ENCODE assay signal across 17 cellular contexts in genomic region chr6:25511386-25511785, GRCh38.
DNase-seq lines count a peak whose midpoint lies in the region; ATAC-seq and TF ChIP-seq lines count a peak whose summit lies in the region.
"Had no signal": no experiment of that assay in that cellular context is flagged by ENCODE, and none has a peak within 500 bp of the region (broad histone marks: within the 10 kb centered on the region; RNA-seq: fewer than 3 reads in every experiment).

No MANE protein-coding gene starts in this region.

- no peaks in the 10 kb centered on the region for H3K9me2 ChIP-seq in SK-N-SH

- H2AFZ ChIP-seq in SK-N-SH (ENCODE audit: low read depth) = no peak overlapping the region; the same call in 1 of the 2 replicates

- no peaks in the 10 kb centered on the region for H3K27me3 ChIP-seq in SK-N-SH (ENCODE audit: insufficient read depth)
- no peaks in the 10 kb centered on the region for H3K27me3 ChIP-seq in Peyer's patch

- TF ChIP-seq RAD21 in SK-N-SH (IDR thresholded peaks at IDR 0.05; ENCODE audit: low read length) = no peak

- TF ChIP-seq CTCF in SK-N-SH (IDR thresholded peaks at IDR 0.05) (no peak), Peyer's patch (IDR thresholded peaks at IDR 0.05) (no peak)

- H3F3A ChIP-seq in SK-N-SH (replicated peaks; ENCODE audit: insufficient read depth) = peaks cover 18% of the 10 kb centered on the region

- H3K36me3 ChIP-seq in SK-N-SH (replicated peaks in 1 of 2; ENCODE audit: control insufficient read depth in 1 of 2, insufficient read depth in 2 of 2, low read length in 1 of 2) = no peaks in the 10 kb centered on the region
- peaks cover 0 to 14% (median 0%) of the 10 kb centered on the region in 3 donors for H3K36me3 ChIP-seq in Peyer's patch

- POLR2A ChIA-PET in SK-N-SH (lab: Yijun Ruan, JAX) = no interaction called here

- CTCF ChIA-PET in SK-N-SH (lab: Yijun Ruan, JAX) = interaction anchor here (0.6 to 2.7 kb wide), 5 partner anchors 19 to 289 kb away, joined by 3 to 12 read pairs (median 5); no protein-coding TSS in a partner anchor

- TF ChIP-seq EP300 in SK-N-SH (IDR thresholded peaks at IDR 0.05; ENCODE audit: borderline replicate concordance in 1 of 2, low read depth in 1 of 2, low read length in 1 of 2) = no peak

- 47% methylated on average over 2 of the region's 2 CpGs for WGBS in SK-N-SH (ENCODE audit: low lambda C conversion rate)

- H3K9ac ChIP-seq in SK-N-SH = no peak overlapping the region

- H3K79me2 ChIP-seq in SK-N-SH (ENCODE audit: insufficient read depth) = no peaks in the 10 kb centered on the region

- peaks cover 0 to 18% of the 10 kb centered on the region in 2 experiments; a peak in 2 of 4 replicates for H3K4me1 ChIP-seq in SK-N-SH (ENCODE audit: control insufficient read depth in 1 of 2, insufficient read depth in 2 of 2, low read depth in 1 of 2, low read length in 1 of 2)
- H3K4me1 ChIP-seq in Peyer's patch = no peaks in the 10 kb centered on the region
- H3K4me1 ChIP-seq: Caco-2 had no signal

- H3K27ac ChIP-seq in SK-N-SH (ENCODE audit: low read depth in 2 of 2, low read length in 1 of 2) (0 out of 4 replicates have a peak overlapping the region, but pooled peaks of 1 of the 2 experiments have one; percentile 14), Peyer's patch (no peak overlapping the region)
- H3K27ac ChIP-seq: 22Rv1 had no signal

- H3K4me3 ChIP-seq in SK-N-SH (ENCODE audit: low read depth in 2 of 2, low read length in 1 of 2) (no peak overlapping the region), Peyer's patch (no peak overlapping the region)

- ATAC-seq in SK-N-SH treated with all-trans-retinoic acid at 6 μM for 48 hours = no peak

- no peaks in the 10 kb centered on the region for H3K9me3 ChIP-seq in SK-N-SH
- H3K9me3 ChIP-seq in Peyer's patch = no peaks in the 10 kb centered on the region
- H3K9me3 ChIP-seq: Caco-2 had no signal

- DNase-seq in SK-N-SH (no peak), dedifferentiated amniotic fluid mesenchymal stem cell (ENCODE audit: extremely low spot score) (peak; percentile 36), hepatic stellate cell (ENCODE audit: low spot score) (peak; percentile 2), OCI-M2 (lab: John Stamatoyannopoulos, UW; ENCODE audit: unreplicated experiment) (no peak), NCI-H1092 treated with DMSO at 0.1 percent for 48 hours (lab: John Stamatoyannopoulos, UW) (no peak), putamen (ENCODE audit: low spot score) (no peak), Peyer's patch (no peak)
- DNase-seq: Caco-2, DMS79, GDM1, NCI-H1417, NCI-H1930, NCI-H2171 treated with DMSO at 0.1 percent for 48 hours, NCI-H510A, NCI-H82 had no signal

- TF ChIP-seq POLR2A in Peyer's patch (IDR thresholded peaks at IDR 0.05) = no peak

- H3K4me2 ChIP-seq in SK-N-SH = peak overlapping the region; percentile 17; the same call in 1 of the 2 replicates

- H4K20me1 ChIP-seq in SK-N-SH (ENCODE audit: insufficient read depth) = no peaks in the 10 kb centered on the region

TF ChIP-seq in SK-N-SH, 30 proteins besides CTCF, POLR2A, EP300 and RAD21 (continues in another document):
- TF ChIP-seq GABPA (IDR thresholded peaks at IDR 0.05; ENCODE audit: low read depth) = no peak
- no peak; the same call in 1 of the 2 replicates for TF ChIP-seq TCF12 (IDR thresholded peaks at IDR 0.05)
- no peak for TF ChIP-seq FOXM1 (IDR thresholded peaks at IDR 0.05; ENCODE audit: low read depth)
- TF ChIP-seq JUND (IDR thresholded peaks at IDR 0.05) = peak; percentile 17; the same call in 1 of the 2 replicates
- no peak for TF ChIP-seq TEAD4 (IDR thresholded peaks at IDR 0.05; ENCODE audit: borderline replicate concordance, insufficient read depth)
- no peak for TF ChIP-seq FOXJ3 (CRISPR knock-in tag; IDR thresholded peaks at IDR 0.05)
- TF ChIP-seq NFIC (IDR thresholded peaks at IDR 0.05; ENCODE audit: borderline replicate concordance) = no peak
- TF ChIP-seq IRF3 (IDR thresholded peaks at IDR 0.05; ENCODE audit: low read depth, low read length) = no peak
- TF ChIP-seq PBX3 (IDR thresholded peaks at IDR 0.05) = peak; percentile 47; the same call in 1 of the 2 replicates
- no peak for TF ChIP-seq SIN3A (IDR thresholded peaks at IDR 0.05; ENCODE audit: borderline replicate concordance, low read depth, low read length)
- no peak for TF ChIP-seq USF1 (IDR thresholded peaks at IDR 0.05; ENCODE audit: borderline replicate concordance, low read depth)
- no peak for TF ChIP-seq EZH2phosphoT487 (IDR thresholded peaks at IDR 0.05; ENCODE audit: borderline replicate concordance, low read depth)
- no peak for TF ChIP-seq MEF2A (IDR thresholded peaks at IDR 0.05; ENCODE audit: borderline replicate concordance, low read depth)
- no peak for TF ChIP-seq MXI1 (IDR thresholded peaks at IDR 0.05; ENCODE audit: low read depth, low read length)
- no peak for TF ChIP-seq YY1 (IDR thresholded peaks at IDR 0.05; ENCODE audit: low read depth)

TF ChIP-seq in SK-N-SH treated with all-trans-retinoic acid at 6 μM for 48 hours, 23 proteins besides CTCF, POLR2A, EP300 and RAD21:
- TF ChIP-seq ZNF70 (CRISPR knock-in tag; IDR thresholded peaks at IDR 0.05) (no peak), CSDC2 (CRISPR knock-in tag; IDR thresholded peaks at IDR 0.05) (no peak), ZNF565 (CRISPR knock-in tag; conservative IDR thresholded peaks at IDR 0.05; ENCODE audit: low read depth) (no peak), OSR1 (CRISPR knock-in tag; IDR thresholded peaks at IDR 0.05) (no peak)
- TF ChIP-seq, protein P1, sequence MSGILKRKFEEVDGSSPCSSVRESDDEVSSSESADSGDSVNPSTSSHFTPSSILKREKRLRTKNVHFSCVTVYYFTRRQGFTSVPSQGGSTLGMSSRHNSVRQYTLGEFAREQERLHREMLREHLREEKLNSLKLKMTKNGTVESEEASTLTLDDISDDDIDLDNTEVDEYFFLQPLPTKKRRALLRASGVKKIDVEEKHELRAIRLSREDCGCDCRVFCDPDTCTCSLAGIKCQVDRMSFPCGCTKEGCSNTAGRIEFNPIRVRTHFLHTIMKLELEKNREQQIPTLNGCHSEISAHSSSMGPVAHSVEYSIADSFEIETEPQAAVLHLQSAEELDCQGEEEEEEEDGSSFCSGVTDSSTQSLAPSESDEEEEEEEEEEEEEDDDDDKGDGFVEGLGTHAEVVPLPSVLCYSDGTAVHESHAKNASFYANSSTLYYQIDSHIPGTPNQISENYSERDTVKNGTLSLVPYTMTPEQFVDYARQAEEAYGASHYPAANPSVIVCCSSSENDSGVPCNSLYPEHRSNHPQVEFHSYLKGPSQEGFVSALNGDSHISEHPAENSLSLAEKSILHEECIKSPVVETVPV (CRISPR knock-in tag; IDR thresholded peaks at IDR 0.05) = no peak

Comparison
In these comparisons a context has a peak if more than half of its experiments do, and no peak if none do; other contexts are left out.
1. DNase-seq: peak in dedifferentiated amniotic fluid mesenchymal stem cell (single experiment) and hepatic stellate cell (single experiment); none in SK-N-SH (single experiment), OCI-M2 (single experiment), NCI-H1092 treated with DMSO at 0.1 percent for 48 hours (single experiment), putamen (single experiment) and Peyer's patch (0 of 3).